ENCODE assay signal across 8 cellular contexts in the genomic region with DNA sequence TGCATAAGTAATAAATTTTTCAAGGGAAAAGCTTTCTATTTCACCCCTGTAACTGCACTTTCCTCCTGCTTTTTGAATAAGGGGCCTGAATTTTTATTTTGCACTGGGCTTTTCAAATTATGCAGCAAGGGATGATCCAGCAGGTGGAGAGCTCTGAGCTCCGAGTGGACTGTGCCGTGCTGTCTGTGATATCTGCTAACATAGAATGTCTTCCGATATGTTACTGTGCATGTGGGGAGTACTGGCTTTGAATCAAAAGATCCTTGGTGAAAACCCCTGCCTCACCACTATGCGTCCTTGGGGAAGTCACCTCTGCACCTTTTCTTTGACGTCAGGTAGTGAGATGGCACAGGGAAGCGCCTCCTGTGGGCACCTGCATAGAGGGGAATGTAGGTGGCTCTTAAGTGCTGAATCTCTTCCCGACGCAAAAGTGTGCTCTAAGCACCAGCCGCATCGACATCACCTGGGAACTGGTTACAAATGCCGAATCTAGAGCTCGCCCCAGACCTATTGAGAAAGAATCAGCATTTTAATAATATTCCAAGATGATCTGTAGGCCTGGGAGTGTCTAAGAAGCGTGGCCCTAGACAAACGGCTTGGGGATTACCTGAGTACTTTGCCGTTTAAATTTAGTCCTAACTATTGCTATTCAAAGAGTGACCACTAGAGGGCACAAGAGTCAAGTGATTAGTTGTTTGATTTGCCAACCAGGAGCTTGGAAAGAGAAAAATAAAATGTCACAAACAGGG. TPM values are rescaled to one million over a fixed set of nuclear protein-coding genes. Genes with fewer than 3 reads are reported as not detected.
DNase-seq lines count a peak whose midpoint lies in the region; ATAC-seq and TF ChIP-seq lines count a peak whose summit lies in the region.

No MANE protein-coding gene starts in this region.

- no peak overlapping the region for H3K9ac ChIP-seq in GM23248
- H3K9ac ChIP-seq in adipocyte (ENCODE audit: low read length), result no peak overlapping the region

- no peak overlapping the region for H2AFZ ChIP-seq in GM23248

- no peaks in the 10 kb centered on the region for H3K4me1 ChIP-seq in CD8-positive, alpha-beta T cell (ENCODE audit: insufficient read depth, low read length)
- H3K4me1 ChIP-seq in GM23248 (ENCODE audit: insufficient read depth) (no peaks in the 10 kb centered on the region), adipocyte (ENCODE audit: control insufficient read depth, insufficient read depth, low read length) (peaks cover 6% of the 10 kb centered on the region), sigmoid colon (peaks cover 0 to 6% (median 5%) of the 10 kb centered on the region in 4 donors)

- no peak overlapping the region for H3K27ac Mint-ChIP-seq in CD8-positive, alpha-beta T cell

- ATAC-seq in CD8-positive, alpha-beta T cell, result peak; percentile 62
- ATAC-seq in left ventricle myocardium superior (peak; percentile 51), HG03354 (IDR thresholded peaks at IDR 0.05; ENCODE audit: poor library complexity, severe bottlenecking, unreplicated experiment) (no peak), GM21360 (IDR thresholded peaks at IDR 0.05; ENCODE audit: unreplicated experiment) (no peak)

- H3F3A ChIP-seq in GM23248 (ENCODE audit: insufficient read depth), result no peaks in the 10 kb centered on the region

- H3K36me3 ChIP-seq in CD8-positive, alpha-beta T cell (ENCODE audit: insufficient read depth, low read length), result no peaks in the 10 kb centered on the region
- H3K36me3 ChIP-seq in GM23248 (ENCODE audit: low read depth) (no peaks in the 10 kb centered on the region), adipocyte (ENCODE audit: control insufficient read depth, insufficient read depth, low read length, severe bottlenecking) (no peaks in the 10 kb centered on the region), sigmoid colon (no peaks in the 10 kb centered on the region)

- H3K9me3 ChIP-seq in CD8-positive, alpha-beta T cell (ENCODE audit: low read length), result no peaks in the 10 kb centered on the region
- H3K9me3 ChIP-seq in GM23248 (ENCODE audit: low read depth) (no peaks in the 10 kb centered on the region), adipocyte (ENCODE audit: control insufficient read depth, low read length) (no peaks in the 10 kb centered on the region), sigmoid colon (no peaks in the 10 kb centered on the region)

- 4 to 6% methylated on average over 15 of the region's 15 CpGs for WGBS in GM23248 (ENCODE audit: low coverage in 1 of 2, low lambda C conversion rate in 2 of 2, missing lambda C conversion rate in 2 of 2), 2 experiments
- 15 to 20% methylated on average over 15 of the region's 15 CpGs for WGBS in sigmoid colon, 2 donors

- POLR2A ChIA-PET in CD8-positive, alpha-beta T cell (lab: Charles Lee), result interaction anchor here (0.6 to 2.1 kb wide), 2 partner anchors 19 to 77 kb away, joined by 4 to 7 read pairs; a partner anchor contains a TSS

- no peaks in the 10 kb centered on the region for H3K79me2 ChIP-seq in GM23248 (ENCODE audit: insufficient read depth)

- TF ChIP-seq EP300 in sigmoid colon (IDR thresholded peaks at IDR 0.05), result no peak

- in situ Hi-C loops in GM23248 (cut with MboI), result no loop called here

- TF ChIP-seq POLR2A in sigmoid colon (IDR thresholded peaks at IDR 0.05), result no peak

- H4K20me1 ChIP-seq in GM23248 (ENCODE audit: insufficient read depth), result no peaks in the 10 kb centered on the region

- no peaks in the 10 kb centered on the region for H3K9me2 ChIP-seq in GM23248 (ENCODE audit: insufficient read depth)

- peaks cover 7% of the 10 kb centered on the region for H3K27me3 ChIP-seq in CD8-positive, alpha-beta T cell (ENCODE audit: insufficient read depth, low read length)
- peaks cover 41% of the 10 kb centered on the region for H3K27me3 ChIP-seq in GM23248 (replicated peaks; ENCODE audit: insufficient read depth)
- peaks cover 70% of the 10 kb centered on the region for H3K27me3 ChIP-seq in adipocyte (replicated peaks; ENCODE audit: control insufficient read depth, insufficient read depth, low read length)
- peaks cover 0 to 36% (median 20%) of the 10 kb centered on the region in 3 donors for H3K27me3 ChIP-seq in sigmoid colon

- H3K4me2 ChIP-seq in GM23248 (ENCODE audit: unreplicated experiment), result no peak overlapping the region

- no peak overlapping the region for H3K27ac ChIP-seq in CD8-positive, alpha-beta T cell (ENCODE audit: low read depth, low read length)
- no peak overlapping the region for H3K27ac ChIP-seq in GM23248
- H3K27ac ChIP-seq in sigmoid colon, result no peak overlapping the region

- intact Hi-C loops in CD8-positive, alpha-beta T cell (cut with DNase I, micrococcal nuclease), result loop anchor here (1.0 to 5.0 kb wide), 5 partner anchors 19 to 622 kb away; a partner anchor contains a TSS
- intact Hi-C loops in left ventricle myocardium superior (cut with micrococcal nuclease), result loop anchor here (1.0 kb wide), 1 partner anchor 77 kb away; no protein-coding TSS in a partner anchor
- intact Hi-C loops in sigmoid colon (cut with DNase I), result loop anchor here (1.0 kb wide), 1 partner anchor 77 kb away; no protein-coding TSS in a partner anchor

- H3K36me3 Mint-ChIP-seq in CD8-positive, alpha-beta T cell, result no peaks in the 10 kb centered on the region

- peak; percentile 76 for TF ChIP-seq CTCF in CD8-positive, alpha-beta T cell (IDR thresholded peaks at IDR 0.05)
- TF ChIP-seq CTCF in sigmoid colon (IDR thresholded peaks at IDR 0.05), result peak; percentile 49 to 87 (median 72)

- CTCF ChIA-PET in CD8-positive, alpha-beta T cell (lab: Charles Lee), result interaction anchor here (0.7 to 14.3 kb wide), 39 partner anchors 8 to 833 kb away, joined by 3 to 336 read pairs (median 5); a partner anchor contains a TSS

- peak in 1 of 7 experiments; percentile 35 for DNase-seq in CD8-positive, alpha-beta T cell
- DNase-seq in GM23248 (peak; percentile 59), NCI-H2171 (lab: John Stamatoyannopoulos, UW) (peak; percentile 5), adipocyte (ENCODE audit: low read depth) (peak; percentile 86), left ventricle myocardium superior (no peak), sigmoid colon (no peak)

- no peaks in the 10 kb centered on the region for H3K9me3 Mint-ChIP-seq in CD8-positive, alpha-beta T cell

- no peak overlapping the region for H3K4me3 Mint-ChIP-seq in CD8-positive, alpha-beta T cell

- H3K4me3 ChIP-seq in CD8-positive, alpha-beta T cell (ENCODE audit: low read depth, low read length), result no peak overlapping the region
- H3K4me3 ChIP-seq in GM23248 (no peak overlapping the region), adipocyte (ENCODE audit: low read length) (no peak overlapping the region), sigmoid colon (no peak overlapping the region)

- H3K4me1 Mint-ChIP-seq in CD8-positive, alpha-beta T cell (ENCODE audit: low read depth), result no peaks in the 10 kb centered on the region

- H3K27me3 Mint-ChIP-seq in CD8-positive, alpha-beta T cell (ENCODE audit: low read depth), result peaks cover 37% of the 10 kb centered on the region

RNA-seq across cellular contexts. Expression of a gene that starts 19.2 kb away (rescaled TPM):
- 1 to 10 TPM; 1.2 to 1.8 TPM for total RNA-seq in CD8-positive, alpha-beta T cell
- 21.5 and 24.2 TPM in 2 replicates for total RNA-seq in GM23248 (2014; rRNA removed; shearing (Covaris generic))
- polyA plus RNA-seq in GM23248 (2016; fragmentation: Nextera tagmentation; extraction: Ambion mirVana) (24.4 and 25.0 TPM in 2 replicates), sigmoid colon (10 to 100 TPM in 1 of 3 donors, 1 to 10 TPM in 2; 1.4 to 10.1 (median 3.6) TPM)
- total RNA-seq in left ventricle myocardium superior (70.5 TPM), sigmoid colon (10 to 100 TPM; 34.6 to 69.0 (median 47.2) TPM)

RNA-seq across cellular contexts. Expression of a gene that starts 50.1 kb away (rescaled TPM):
- 1 to 10 TPM; 2.3 to 3.0 TPM for total RNA-seq in CD8-positive, alpha-beta T cell
- not detected in 2 replicates for total RNA-seq in GM23248 (2014; rRNA removed; shearing (Covaris generic))
- polyA plus RNA-seq in GM23248 (2016; fragmentation: Nextera tagmentation; extraction: Ambion mirVana), result not detected in 2 replicates
- total RNA-seq in left ventricle myocardium superior, result not detected
- 1 to 10 TPM in 3 of 4 donors, under 1 TPM in 1; 0.49 to 3.9 (median 1.8) TPM for total RNA-seq in sigmoid colon
- polyA plus RNA-seq in sigmoid colon, result 1 to 10 TPM in 1 of 3 donors, not detected in 2; 1.8 TPM

Comparison
In these comparisons a context has a peak if more than half of its experiments do, and no peak if none do; other contexts are left out.
1. ATAC-seq: peak in CD8-positive, alpha-beta T cell (single experiment) and left ventricle myocardium superior (single experiment); none in HG03354 (single experiment) and GM21360 (single experiment).
2. DNase-seq: peak in GM23248 (single experiment), NCI-H2171 (single experiment) and adipocyte (single experiment); none in left ventricle myocardium superior (single experiment) and sigmoid colon (single experiment).